Comparison of ENCODE assay signal across 21 cellular contexts in genomic region chrX:128739539-128739938, GRCh38.
"Had no signal": no experiment of that assay in that cellular context is flagged by ENCODE, and none has a peak within 500 bp of the region (broad histone marks: within the 10 kb centered on the region; RNA-seq: fewer than 3 reads in every experiment).

No MANE protein-coding gene starts in this region.

- H3K4me1 ChIP-seq: right atrium auricular region, suprapubic skin, transverse colon, uterus had no signal

- H3K36me3 ChIP-seq: cardiac muscle cell, right atrium auricular region, suprapubic skin, transverse colon, uterus had no signal

- H3K9me3 ChIP-seq: mucosa of descending colon, right atrium auricular region, suprapubic skin, transverse colon, uterus had no signal

- H3K27ac ChIP-seq: cardiac muscle cell, dorsolateral prefrontal cortex, right atrium auricular region, suprapubic skin, transverse colon, uterus had no signal

- H3K4me3 ChIP-seq: cardiac muscle cell, dorsolateral prefrontal cortex, mucosa of descending colon, right atrium auricular region, suprapubic skin, transverse colon, uterus had no signal

- DNase-seq: activated B cell treated with CpG ODN at 0.5 μM for 24 hours; activated CD4-positive, alpha-beta memory T cell treated with anti-CD3 and anti-CD28 coated beads, Interleukin-2, amount 10 ng/mL, durations not matched to agents 7 days and 5 days; activated CD4-positive, alpha-beta T cell treated with anti-CD3 and anti-CD28 coated beads for 4 hours; activated CD8-positive, alpha-beta memory T cell treated with anti-CD3 and anti-CD28 coated beads, Interleukin-2, amount 10 ng/mL, durations not matched to agents 7 days and 5 days; activated naive CD4-positive, alpha-beta T cell; activated naive CD8-positive, alpha-beta T cell treated with anti-CD3 and anti-CD28 coated beads for 36 hours; amniotic stem cell; dorsolateral prefrontal cortex; foreskin fibroblast; glutamatergic neuron; hypothalamus; left ventricle myocardium superior; mucosa of descending colon; naive B cell; stimulated activated CD4-positive, alpha-beta T cell treated with anti-CD3 and anti-CD28 coated beads, Interleukin-2, amount 100 ng/mL, for 24 hours; stimulated activated naive CD8-positive, alpha-beta T cell treated with anti-CD3 and anti-CD28 coated beads, Interleukin-15, amount 100 ng/mL, for 72 hours; transverse colon; uterus had no signal

- H3K27me3 ChIP-seq: cardiac muscle cell, dorsolateral prefrontal cortex, right atrium auricular region, suprapubic skin, transverse colon, uterus had no signal
